ENCODE assay signal across 9 cellular contexts in genomic region chr1:153991806-153992205, GRCh38. TPM values are rescaled to one million over a fixed set of nuclear protein-coding genes. Genes with fewer than 3 reads are reported as not detected.
A peak's percentile ranks its signal among the peaks of the same experiment; 100 is the strongest.
DNase-seq lines count a peak whose midpoint lies in the region; ATAC-seq and FAIRE-seq lines count a peak whose summit lies in the region.
"Had no signal": no experiment of that assay in that cellular context is flagged by ENCODE, and none has a peak within 500 bp of the region (broad histone marks: within the 10 kb centered on the region; RNA-seq: fewer than 3 reads in every experiment).

No MANE protein-coding gene starts in this region.

- no peak for FAIRE-seq in RCC 7860 (lab: Jason Lieb, UNC)

- H3K4me3 ChIP-seq in iPS-20b (ENCODE audit: low read length): peak overlapping the region; percentile 82
- H3K4me3 ChIP-seq in stomach smooth muscle (ENCODE audit: low read length in 2 of 2): peak overlapping the region; percentile 67 to 99

- H3K4me1 ChIP-seq in iPS-20b (ENCODE audit: insufficient read depth, low read length) (peaks cover 4% of the 10 kb centered on the region; the same call in 1 of the 2 replicates), stomach smooth muscle (ENCODE audit: control insufficient read depth, insufficient read depth, low read length) (peaks cover 22% of the 10 kb centered on the region)

- no peaks in the 10 kb centered on the region for H3K27me3 ChIP-seq in iPS-20b (ENCODE audit: insufficient read depth, low read length)
- no peaks in the 10 kb centered on the region for H3K27me3 ChIP-seq in stomach smooth muscle (ENCODE audit: control insufficient read depth in 1 of 2, insufficient read depth in 2 of 2, low read length in 2 of 2)

- H3K9me3 Mint-ChIP-seq in T-helper 2 cell treated with Interferon-gamma antibody and Interleukin-4, amounts not matched to agents 5 μg/mL and 100 μg/mL, for 36 hours: no peaks in the 10 kb centered on the region
- H3K9me3 Mint-ChIP-seq in activated naive CD4-positive, alpha-beta T cell treated with anti-CD3 and anti-CD28 coated beads, Interleukin-2, amount 50 U/mL, for 72 hours: peaks cover 3 to 9% of the 10 kb centered on the region in 2 donors

- H3K9me3 ChIP-seq in iPS-20b (ENCODE audit: insufficient read depth, low read depth, low read length) (no peaks in the 10 kb centered on the region), stomach smooth muscle (ENCODE audit: control insufficient read depth in 2 of 2, low read length in 2 of 2) (no peaks in the 10 kb centered on the region)

- no peaks in the 10 kb centered on the region for H3K27me3 Mint-ChIP-seq in T-helper 2 cell treated with Interferon-gamma antibody and Interleukin-4, amounts not matched to agents 5 μg/mL and 100 μg/mL, for 36 hours (ENCODE audit: low read depth)

- peaks cover 39% of the 10 kb centered on the region for H3K36me3 Mint-ChIP-seq in T-helper 2 cell treated with Interferon-gamma antibody and Interleukin-4, amounts not matched to agents 5 μg/mL and 100 μg/mL, for 36 hours (ENCODE audit: low read depth)
- peaks cover 36 to 49% of the 10 kb centered on the region in 2 donors for H3K36me3 Mint-ChIP-seq in activated naive CD4-positive, alpha-beta T cell treated with anti-CD3 and anti-CD28 coated beads, Interleukin-2, amount 50 U/mL, for 72 hours

- DNase-seq in T-helper 2 cell treated with Interferon-gamma antibody and Interleukin-4, amounts not matched to agents 5 μg/mL and 100 μg/mL, for 36 hours (ENCODE audit: low spot score): no peak
- DNase-seq in T-helper 2 cell (no peak), RCC 7860 (ENCODE audit: low spot score) (no peak), SK-N-DZ (ENCODE audit: low spot score) (no peak)
- DNase-seq in activated naive CD4-positive, alpha-beta T cell treated with anti-CD3 and anti-CD28 coated beads, Interleukin-2, amount 50 U/mL, for 72 hours (ENCODE audit: low spot score in 2 of 2): no peak
- DNase-seq: C1 segment of cervical spinal cord had no signal

- H3K4me1 Mint-ChIP-seq in T-helper 2 cell treated with Interferon-gamma antibody and Interleukin-4, amounts not matched to agents 5 μg/mL and 100 μg/mL, for 36 hours (ENCODE audit: low read depth): peaks cover 27% of the 10 kb centered on the region

- ATAC-seq in activated naive CD4-positive, alpha-beta T cell treated with anti-CD3 and anti-CD28 coated beads, Interleukin-2, amount 50 U/mL, for 72 hours: no peak
- no peak for ATAC-seq in HG03039 (IDR thresholded peaks at IDR 0.05; ENCODE audit: unreplicated experiment)

- peak overlapping the region; percentile 96 for H3K27ac Mint-ChIP-seq in T-helper 2 cell treated with Interferon-gamma antibody and Interleukin-4, amounts not matched to agents 5 μg/mL and 100 μg/mL, for 36 hours
- H3K27ac Mint-ChIP-seq in activated naive CD4-positive, alpha-beta T cell treated with anti-CD3 and anti-CD28 coated beads, Interleukin-2, amount 50 U/mL, for 72 hours: peak overlapping the region; percentile 97

- H3K4me3 Mint-ChIP-seq in T-helper 2 cell treated with Interferon-gamma antibody and Interleukin-4, amounts not matched to agents 5 μg/mL and 100 μg/mL, for 36 hours: peak overlapping the region; percentile 94

- H3K9ac ChIP-seq in iPS-20b (ENCODE audit: low read depth, low read length) (peak overlapping the region; percentile 98), stomach smooth muscle (ENCODE audit: low read length in 2 of 2) (peak overlapping the region; percentile 13 to 87)

- H3K36me3 ChIP-seq in iPS-20b (ENCODE audit: insufficient read depth, low read depth, low read length): peaks cover 48% of the 10 kb centered on the region
- H3K36me3 ChIP-seq in stomach smooth muscle (ENCODE audit: control insufficient read depth in 2 of 2, insufficient read depth in 2 of 2, low read length in 2 of 2): peaks cover 12 to 18% of the 10 kb centered on the region in 2 donors

- H3K27ac ChIP-seq in iPS-20b (ENCODE audit: low read length): no peak overlapping the region
- peak overlapping the region; percentile 96 for H3K27ac ChIP-seq in stomach smooth muscle (ENCODE audit: low read length)

RNA-seq across cellular contexts. Expression of gene RPS27, which starts 1.2 kb away (rescaled TPM):
- total RNA-seq in activated naive CD4-positive, alpha-beta T cell treated with anti-CD3 and anti-CD28 coated beads, Interleukin-2, amount 50 U/mL, for 72 hours: 1,000 to 10,000 TPM; 1,375 to 1,502 TPM
- 7,313 and 7,766 TPM in 2 replicates for polyA plus RNA-seq in SK-N-DZ (2014; cell fraction: cytosol; rRNA removed)
- 5,705 and 6,414 TPM in 2 replicates for polyA plus RNA-seq in SK-N-DZ (2014; cell fraction: nucleus; rRNA removed)

RNA-seq across cellular contexts. Expression of gene RAB13, which starts 5.7 kb away (rescaled TPM):
- total RNA-seq in activated naive CD4-positive, alpha-beta T cell treated with anti-CD3 and anti-CD28 coated beads, Interleukin-2, amount 50 U/mL, for 72 hours: 10 to 100 TPM; 13.4 to 22.1 TPM
- 10.9 and 17.7 TPM in 2 replicates for polyA plus RNA-seq in SK-N-DZ (2014; cell fraction: cytosol; rRNA removed)
- 3.0 and 7.0 TPM in 2 replicates for polyA plus RNA-seq in SK-N-DZ (2014; cell fraction: nucleus; rRNA removed)

RNA-seq across cellular contexts. Expression of gene JTB, which starts 14.3 kb away (rescaled TPM):
- total RNA-seq in activated naive CD4-positive, alpha-beta T cell treated with anti-CD3 and anti-CD28 coated beads, Interleukin-2, amount 50 U/mL, for 72 hours: 100 to 1,000 TPM in 1 of 2 donors, 10 to 100 TPM in 1; 51.0 to 130 TPM
- polyA plus RNA-seq in SK-N-DZ (2014; cell fraction: cytosol; rRNA removed): 268 and 278 TPM in 2 replicates
- polyA plus RNA-seq in SK-N-DZ (2014; cell fraction: nucleus; rRNA removed): 282 and 326 TPM in 2 replicates

RNA-seq across cellular contexts. Expression of gene CREB3L4, which starts 24.1 kb away (rescaled TPM):
- 10 to 100 TPM in 1 of 2 donors, 1 to 10 TPM in 1; 8.9 to 12.0 TPM for total RNA-seq in activated naive CD4-positive, alpha-beta T cell treated with anti-CD3 and anti-CD28 coated beads, Interleukin-2, amount 50 U/mL, for 72 hours
- polyA plus RNA-seq in SK-N-DZ (2014; cell fraction: cytosol; rRNA removed): 138 and 168 TPM in 2 replicates
- 421 and 425 TPM in 2 replicates for polyA plus RNA-seq in SK-N-DZ (2014; cell fraction: nucleus; rRNA removed)

RNA-seq across cellular contexts. Expression of gene SLC39A1, which starts 28.5 kb away (rescaled TPM):
- 10 to 100 TPM; 54.9 to 96.6 TPM for total RNA-seq in activated naive CD4-positive, alpha-beta T cell treated with anti-CD3 and anti-CD28 coated beads, Interleukin-2, amount 50 U/mL, for 72 hours
- 160 and 175 TPM in 2 replicates for polyA plus RNA-seq in SK-N-DZ (2014; cell fraction: cytosol; rRNA removed)
- polyA plus RNA-seq in SK-N-DZ (2014; cell fraction: nucleus; rRNA removed): 91.7 and 108 TPM in 2 replicates
